Comparison of ENCODE assay signal across 18 cellular contexts in genomic region chr18:58977801-58978200, GRCh38.
DNase-seq lines count a peak whose midpoint lies in the region; ATAC-seq and TF ChIP-seq lines count a peak whose summit lies in the region.
"Had no signal": no experiment of that assay in that cellular context is flagged by ENCODE, and none has a peak within 500 bp of the region (broad histone marks: within the 10 kb centered on the region; RNA-seq: fewer than 3 reads in every experiment).

No MANE protein-coding gene starts in this region.

- no CpG with 5 or more reads among the region's 4 CpGs for whole genome bisulfite sequencing in IMR-90 (ENCODE audit: extremely low coverage in 2 of 2, insufficient read length in 1 of 2), 2 experiments
- WGBS in smooth muscle cell (ENCODE audit: low lambda C conversion rate): 55% methylated on average over 4 of the region's 4 CpGs

- intact Hi-C loops in IMR-90 (cut with micrococcal nuclease): no loop called here

- TF ChIP-seq CTCF in IMR-90 (conservative IDR thresholded peaks at IDR 0.05; ENCODE audit: low read depth, low read length): no peak
- TF ChIP-seq CTCF in fibroblast of villous mesenchyme (IDR thresholded peaks at IDR 0.05; ENCODE audit: insufficient read depth, low read depth, low read length): no peak
- TF ChIP-seq CTCF in smooth muscle cell (IDR thresholded peaks at IDR 0.05; ENCODE audit: borderline replicate concordance, insufficient read depth, poor library complexity, severe bottlenecking): no peak

- peaks cover 6 to 41% of the 10 kb centered on the region in 2 experiments for H3K79me1 ChIP-seq in IMR-90 (ENCODE audit: low read depth in 1 of 2, low read length in 2 of 2)

- H3K18ac ChIP-seq in IMR-90 (ENCODE audit: low read depth, low read length): no peak overlapping the region

- no peak overlapping the region for H3K14ac ChIP-seq in IMR-90 (replicated peaks; ENCODE audit: low read depth, low read length)

- H3K9ac ChIP-seq in IMR-90 (ENCODE audit: low read depth, low read length) (no peak overlapping the region), smooth muscle cell (ENCODE audit: low read depth) (peak overlapping the region; percentile 6)

- dilution Hi-C loops in IMR-90 (cut with HindIII; ENCODE audit: low sequenced_read_pairs, unreplicated experiment): no loop called here

- TF ChIP-seq POLR2A in IMR-90 (IDR thresholded peaks at IDR 0.05; ENCODE audit: low read depth, low read length): no peak

- H3K27me3 ChIP-seq in IMR-90 (ENCODE audit: control insufficient read depth, insufficient read depth, low read length) (no peaks in the 10 kb centered on the region), smooth muscle cell (ENCODE audit: low read depth) (no peaks in the 10 kb centered on the region)
- H3K27me3 ChIP-seq: SJCRH30 had no signal

- H3K4ac ChIP-seq in IMR-90 (ENCODE audit: low read depth, low read length): no peak overlapping the region

- H3K9me3 ChIP-seq in IMR-90 (ENCODE audit: control insufficient read depth, insufficient read depth, low read length): no peaks in the 10 kb centered on the region
- no peaks in the 10 kb centered on the region for H3K9me3 ChIP-seq in smooth muscle cell (replicated peaks; ENCODE audit: low read depth)
- H3K9me3 ChIP-seq: SJCRH30 had no signal

- H4K20me1 ChIP-seq in IMR-90 (ENCODE audit: insufficient read depth, low read length): 0 out of 2 replicates have a peak, but pooled peaks cover 3% of the 10 kb centered on the region
- H4K20me1 ChIP-seq in smooth muscle cell (ENCODE audit: low read depth): peaks cover 12% of the 10 kb centered on the region

- H3K4me2 ChIP-seq in IMR-90 (ENCODE audit: low read depth, low read length) (no peak overlapping the region), smooth muscle cell (peak overlapping the region; percentile 0)
- H3K4me2 ChIP-seq: PC-9 had no signal

- peaks cover 23% of the 10 kb centered on the region for H3K9me1 ChIP-seq in IMR-90 (ENCODE audit: insufficient read depth, low read length)

- no peak for TF ChIP-seq RAD21 in IMR-90 (IDR thresholded peaks at IDR 0.05; ENCODE audit: low read length)

- POLR2A ChIA-PET in IMR-90 (lab: Charles Lee; ENCODE audit: unreplicated experiment): interaction anchor here (0.5 kb wide), 1 partner anchor 25 kb away, joined by 3 read pairs; no protein-coding TSS in a partner anchor

- no peak overlapping the region for H2BK5ac ChIP-seq in IMR-90 (ENCODE audit: low read depth, low read length, poor library complexity, severe bottlenecking)

- DNase-seq in IMR-90 (no peak), amniotic epithelial cell (ENCODE audit: low read depth) (peak; percentile 51), fibroblast of villous mesenchyme (ENCODE audit: low read depth) (peak; percentile 59), smooth muscle cell (lab: John Stamatoyannopoulos, UW; ENCODE audit: unreplicated experiment) (no peak), NCI-H2227 (lab: John Stamatoyannopoulos, UW; ENCODE audit: unreplicated experiment) (no peak), GM19238 (ENCODE audit: insufficient read length, low spot score) (no peak), DMS53 (lab: John Stamatoyannopoulos, UW) (no peak)
- DNase-seq: GF-D8, GOT3, NCI-H1105 treated with DMSO at 0.1 percent for 48 hours, NCI-H1694, NCI-H2081 treated with DMSO at 0.1 percent for 48 hours, NCI-H748 treated with DMSO at 0.1 percent for 48 hours, PC-9, SJCRH30 had no signal

- H2AK5ac ChIP-seq in IMR-90 (ENCODE audit: low read depth, low read length): no peak overlapping the region

- ATAC-seq in IMR-90 (ENCODE audit: low read depth) (0 out of 2 replicates have a peak, but pooled peaks have one; percentile 14), GM18502 (IDR thresholded peaks at IDR 0.05; ENCODE audit: poor library complexity, unreplicated experiment) (no peak)
- ATAC-seq: K562 had no signal

- H2AK9ac ChIP-seq in IMR-90 (replicated peaks; ENCODE audit: low read depth, low read length, poor library complexity): no peak overlapping the region

- CTCF ChIA-PET in IMR-90 (lab: Yijun Ruan, JAX): no interaction called here

- H3K79me2 ChIP-seq in smooth muscle cell (ENCODE audit: low read depth): peaks cover 10% of the 10 kb centered on the region

- H3K56ac ChIP-seq in IMR-90 (ENCODE audit: extremely low read depth, insufficient read depth, low read length): no peak overlapping the region

- no TSS peak for BruUV-seq in IMR-90 (replicated peaks; lab: Mats Ljungman, UMichigan)

- H4K5ac ChIP-seq in IMR-90 (ENCODE audit: low read depth, low read length): no peak overlapping the region

- no peak overlapping the region for H2BK120ac ChIP-seq in IMR-90 (ENCODE audit: low read depth, low read length)

- H3K36me3 ChIP-seq in IMR-90 (ENCODE audit: control insufficient read depth, insufficient read depth, low read length) (peaks cover 26% of the 10 kb centered on the region), smooth muscle cell (ENCODE audit: low read depth) (peaks cover 15% of the 10 kb centered on the region)

- no peaks in the 10 kb centered on the region for H3F3A ChIP-seq in smooth muscle cell (ENCODE audit: low read depth)

- no peak overlapping the region for H3K4me3 ChIP-seq in IMR-90 (ENCODE audit: insufficient read depth, low read depth, low read length)
- no peak overlapping the region for H3K4me3 ChIP-seq in fibroblast of villous mesenchyme (ENCODE audit: low read depth, low read length)
- H3K4me3 ChIP-seq in smooth muscle cell: no peak overlapping the region
- H3K4me3 ChIP-seq: K562, PC-9, SJCRH30 had no signal

- H2BK15ac ChIP-seq in IMR-90 (ENCODE audit: low read depth, low read length): no peak overlapping the region

- H2AFZ ChIP-seq in IMR-90 (replicated peaks; ENCODE audit: low read length, poor library complexity) (no peak overlapping the region), smooth muscle cell (ENCODE audit: low read depth) (no peak overlapping the region)
- H2AFZ ChIP-seq: PC-9 had no signal

- H3K23ac ChIP-seq in IMR-90 (ENCODE audit: low read depth, low read length): no peak overlapping the region

- H3K27ac ChIP-seq in IMR-90 (ENCODE audit: insufficient read depth, low read length) (no peak overlapping the region), smooth muscle cell (ENCODE audit: low read depth) (peak overlapping the region; percentile 43)
- H3K27ac ChIP-seq: C4-2B, PC-9, SJCRH30 had no signal

- H3K4me1 ChIP-seq in IMR-90 (ENCODE audit: control insufficient read depth, insufficient read depth, low read length) (peaks cover 8% of the 10 kb centered on the region), smooth muscle cell (ENCODE audit: low read depth) (no peaks in the 10 kb centered on the region)

- no peak overlapping the region; a peak in 1 of 4 replicates for H4K8ac ChIP-seq in IMR-90 (ENCODE audit: low read depth in 2 of 2, low read length in 2 of 2)

- in situ Hi-C loops in IMR-90 (cut with MboI; ENCODE audit: low sequenced_read_pairs): no loop called here

- no peak overlapping the region for H2BK20ac ChIP-seq in IMR-90 (ENCODE audit: low read depth, low read length)

- no peak overlapping the region for H4K91ac ChIP-seq in IMR-90 (ENCODE audit: insufficient read depth, low read depth, low read length)

TF ChIP-seq in IMR-90, 13 proteins besides CTCF, POLR2A, EP300 and RAD21:
- TF ChIP-seq CHD1 (IDR thresholded peaks at IDR 0.05; ENCODE audit: low read depth, low read length): no peak
- TF ChIP-seq MAFK (IDR thresholded peaks at IDR 0.05; ENCODE audit: low read depth, low read length): no peak

Comparison
In these comparisons a context has a peak if more than half of its experiments do, and no peak if none do; other contexts are left out.
1. DNase-seq: peak in amniotic epithelial cell (single experiment) and fibroblast of villous mesenchyme (single experiment); none in IMR-90 (single experiment), smooth muscle cell (single experiment), NCI-H2227 (single experiment), GM19238 (single experiment) and DMS53 (single experiment).